18 cellular contexts compared by ENCODE assay signal in the genomic region with DNA sequence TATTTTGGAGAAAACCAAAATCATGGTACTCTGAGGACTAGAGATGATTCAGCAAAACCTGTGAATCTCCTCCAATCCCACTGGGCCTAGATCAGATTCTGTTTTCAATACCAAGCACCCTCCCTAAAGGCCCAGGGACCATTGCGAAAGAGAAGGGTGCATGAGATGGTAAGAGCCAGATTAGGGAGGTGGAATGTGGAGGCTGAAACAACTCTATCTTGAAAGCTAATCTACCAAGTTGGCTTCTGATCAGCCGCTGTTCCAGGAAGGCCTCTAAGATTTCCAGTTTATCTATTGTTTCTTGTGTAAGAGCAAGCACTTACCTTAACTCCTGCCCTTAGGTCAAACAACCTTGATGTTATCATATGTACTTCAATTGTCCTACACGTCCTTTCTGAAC.
A peak's percentile ranks its signal among the peaks of the same experiment; 100 is the strongest.
DNase-seq lines count a peak whose midpoint lies in the region; ATAC-seq, FAIRE-seq and TF ChIP-seq lines count a peak whose summit lies in the region.
"Had no signal": no experiment of that assay in that cellular context is flagged by ENCODE, and none has a peak within 500 bp of the region (broad histone marks: within the 10 kb centered on the region; RNA-seq: fewer than 3 reads in every experiment).

No MANE protein-coding gene starts in this region.

- H2AK5ac ChIP-seq in IMR-90 (ENCODE audit: low read depth, low read length): peak overlapping the region; percentile 74

- no peak overlapping the region for H4K91ac ChIP-seq in IMR-90 (ENCODE audit: insufficient read depth, low read depth, low read length)

- no peak overlapping the region for H2BK20ac ChIP-seq in IMR-90 (ENCODE audit: low read depth, low read length)

- no peak overlapping the region for H3K56ac ChIP-seq in IMR-90 (ENCODE audit: extremely low read depth, insufficient read depth, low read length)

- H4K20me1 ChIP-seq in IMR-90 (ENCODE audit: insufficient read depth, low read length) (no peaks in the 10 kb centered on the region), astrocyte (ENCODE audit: insufficient read depth, low read length) (no peaks in the 10 kb centered on the region)

- no peak overlapping the region; the same call in 1 of the 2 replicates for H3K18ac ChIP-seq in IMR-90 (ENCODE audit: low read depth, low read length)

- BruUV-seq in Caco-2 (replicated peaks; lab: Mats Ljungman, UMichigan) (no TSS peak), IMR-90 (replicated peaks; lab: Mats Ljungman, UMichigan) (no TSS peak)

- H3K23ac ChIP-seq in IMR-90 (ENCODE audit: low read depth, low read length): no peak overlapping the region

- POLR2A ChIA-PET in Caco-2 (lab: Charles Lee) (no interaction called here), IMR-90 (lab: Charles Lee; ENCODE audit: unreplicated experiment) (no interaction called here)

- H3K4ac ChIP-seq in IMR-90 (ENCODE audit: low read depth, low read length): 0 out of 2 replicates have a peak overlapping the region, but pooled peaks have one; percentile 15

- peak; percentile 5 for FAIRE-seq in astrocyte (lab: Jason Lieb, UNC)
- FAIRE-seq: A204.1, D721Med, H54 had no signal

- dilution Hi-C loops in IMR-90 (cut with HindIII; ENCODE audit: low sequenced_read_pairs, unreplicated experiment): no loop called here

- H4K8ac ChIP-seq in IMR-90 (ENCODE audit: low read depth in 2 of 2, low read length in 2 of 2): no peak overlapping the region

- H3K9me3 Mint-ChIP-seq in Caco-2 (ENCODE audit: unreplicated experiment) (no peaks in the 10 kb centered on the region), astrocyte (ENCODE audit: unreplicated experiment) (no peaks in the 10 kb centered on the region)

- H3K4me1 Mint-ChIP-seq in Caco-2 (ENCODE audit: low read depth, unreplicated experiment) (peaks cover 10% of the 10 kb centered on the region), astrocyte (ENCODE audit: low read depth, unreplicated experiment) (peaks cover 5% of the 10 kb centered on the region)
- H3K4me1 Mint-ChIP-seq: CD4-positive, alpha-beta memory T cell had no signal

- TF ChIP-seq CTCF in Caco-2 (IDR thresholded peaks at IDR 0.05; ENCODE audit: insufficient read depth in 1 of 2, low read depth in 1 of 2, low read length in 1 of 2, severe bottlenecking in 1 of 2, unreplicated experiment in 1 of 2): no peak
- no peak for TF ChIP-seq CTCF in IMR-90 (conservative IDR thresholded peaks at IDR 0.05; ENCODE audit: low read depth, low read length)
- TF ChIP-seq CTCF in astrocyte (IDR thresholded peaks at IDR 0.05; ENCODE audit: insufficient read depth, low read depth, low read length): no peak
- no peak for TF ChIP-seq CTCF in coronary artery (IDR thresholded peaks at IDR 0.05)

- no peak overlapping the region for H2BK120ac ChIP-seq in IMR-90 (ENCODE audit: low read depth, low read length)

- no peak overlapping the region for H3K27ac ChIP-seq in IMR-90 (ENCODE audit: insufficient read depth, low read length)
- no peak overlapping the region for H3K27ac ChIP-seq in astrocyte (ENCODE audit: low read depth, low read length)
- H3K27ac ChIP-seq in coronary artery: no peak overlapping the region
- H3K27ac ChIP-seq: C4-2B had no signal

- no peaks in the 10 kb centered on the region for H3K79me1 ChIP-seq in IMR-90 (ENCODE audit: low read depth in 1 of 2, low read length in 2 of 2)

- H3K36me3 ChIP-seq in Caco-2 (ENCODE audit: control insufficient read depth, insufficient read depth, low read length) (no peaks in the 10 kb centered on the region), IMR-90 (ENCODE audit: control insufficient read depth, insufficient read depth, low read length) (no peaks in the 10 kb centered on the region), astrocyte (ENCODE audit: insufficient read depth, low read length) (no peaks in the 10 kb centered on the region)
- H3K36me3 ChIP-seq: BE2C had no signal

- H3K14ac ChIP-seq in IMR-90 (replicated peaks; ENCODE audit: low read depth, low read length): no peak overlapping the region

- TF ChIP-seq RAD21 in IMR-90 (IDR thresholded peaks at IDR 0.05; ENCODE audit: low read length): no peak

- no peak overlapping the region for H2AK9ac ChIP-seq in IMR-90 (replicated peaks; ENCODE audit: low read depth, low read length, poor library complexity)

- H2AFZ ChIP-seq in IMR-90 (replicated peaks; ENCODE audit: low read length, poor library complexity): no peak overlapping the region
- no peak overlapping the region for H2AFZ ChIP-seq in astrocyte (ENCODE audit: low read depth, low read length)

- TF ChIP-seq POLR2A in IMR-90 (IDR thresholded peaks at IDR 0.05; ENCODE audit: low read depth, low read length): no peak

- H3K4me1 ChIP-seq in Caco-2 (peaks cover 5% of the 10 kb centered on the region; the same call in 1 of the 2 replicates), IMR-90 (ENCODE audit: control insufficient read depth, insufficient read depth, low read length) (peaks cover 4% of the 10 kb centered on the region; the same call in 1 of the 2 replicates), astrocyte (ENCODE audit: insufficient read depth, low read length) (no peaks in the 10 kb centered on the region)
- H3K4me1 ChIP-seq: BE2C had no signal

- ATAC-seq in IMR-90 (ENCODE audit: low read depth): no peak
- no peak for ATAC-seq in HG03025 (IDR thresholded peaks at IDR 0.05; ENCODE audit: low FRiP score, unreplicated experiment)
- ATAC-seq: HCT116 had no signal

- no peak overlapping the region for H3K4me3 ChIP-seq in Caco-2 (ENCODE audit: low read depth, low read length)
- no peak overlapping the region for H3K4me3 ChIP-seq in IMR-90 (ENCODE audit: insufficient read depth, low read depth, low read length)
- H3K4me3 ChIP-seq in astrocyte (ENCODE audit: insufficient read depth, low read depth, low read length): no peak overlapping the region
- H3K4me3 ChIP-seq in coronary artery: no peak overlapping the region

- in situ Hi-C loops in IMR-90 (cut with MboI; ENCODE audit: low sequenced_read_pairs): no loop called here

- H3K4me2 ChIP-seq in IMR-90 (ENCODE audit: low read depth, low read length) (no peak overlapping the region), astrocyte (ENCODE audit: low read length) (no peak overlapping the region)

- no peak overlapping the region for H3K27ac Mint-ChIP-seq in Caco-2 (ENCODE audit: unreplicated experiment)
- H3K27ac Mint-ChIP-seq in astrocyte (ENCODE audit: unreplicated experiment): no peak overlapping the region
- H3K27ac Mint-ChIP-seq: CD4-positive, alpha-beta memory T cell had no signal

- peak overlapping the region; percentile 74; the same call in 1 of the 3 replicates for H2BK15ac ChIP-seq in IMR-90 (ENCODE audit: low read depth, low read length)

- H3K9me3 ChIP-seq in Caco-2: no peaks in the 10 kb centered on the region
- H3K9me3 ChIP-seq in IMR-90 (ENCODE audit: control insufficient read depth, insufficient read depth, low read length): no peaks in the 10 kb centered on the region
- H3K9me3 ChIP-seq in astrocyte (ENCODE audit: insufficient read depth, low read depth, low read length): no peaks in the 10 kb centered on the region
- H3K9me3 ChIP-seq: BE2C had no signal

- H3K9ac ChIP-seq in IMR-90 (ENCODE audit: low read depth, low read length): no peak overlapping the region
- H3K9ac ChIP-seq in astrocyte (ENCODE audit: low read length): no peak overlapping the region

- intact Hi-C loops in Caco-2 (cut with micrococcal nuclease; ENCODE audit: unreplicated experiment) (no loop called here), IMR-90 (cut with micrococcal nuclease) (no loop called here)

- H3K27me3 Mint-ChIP-seq in Caco-2 (ENCODE audit: insufficient read depth, unreplicated experiment) (no peaks in the 10 kb centered on the region), astrocyte (ENCODE audit: low read depth, unreplicated experiment) (peaks cover 18% of the 10 kb centered on the region)
- H3K27me3 Mint-ChIP-seq: CD4-positive, alpha-beta memory T cell had no signal

- H3K36me3 Mint-ChIP-seq in Caco-2 (ENCODE audit: insufficient read depth, unreplicated experiment) (no peaks in the 10 kb centered on the region), astrocyte (ENCODE audit: low read depth, unreplicated experiment) (no peaks in the 10 kb centered on the region)
- H3K36me3 Mint-ChIP-seq: CD4-positive, alpha-beta memory T cell had no signal

- CTCF ChIA-PET in Caco-2 (lab: Charles Lee) (interaction anchor here (0.6 kb wide), 1 partner anchor 382 kb away, joined by 4 read pairs; no protein-coding TSS in a partner anchor), IMR-90 (lab: Yijun Ruan, JAX) (interaction anchor here (0.6 kb wide), 1 partner anchor 394 kb away, joined by 3 read pairs; no protein-coding TSS in a partner anchor)

- WGBS in IMR-90 (ENCODE audit: extremely low coverage in 2 of 2, insufficient read length in 1 of 2), 2 experiments: no CpG with 5 or more reads among the region's 3 CpGs

- no peaks in the 10 kb centered on the region for H3K9me1 ChIP-seq in IMR-90 (ENCODE audit: insufficient read depth, low read length)

- H3K79me2 ChIP-seq in astrocyte (ENCODE audit: insufficient read depth, low read length): no peaks in the 10 kb centered on the region

- no peak overlapping the region; the same call in 1 of the 2 replicates for H4K5ac ChIP-seq in IMR-90 (ENCODE audit: low read depth, low read length)

- H3K4me3 Mint-ChIP-seq in Caco-2 (ENCODE audit: unreplicated experiment): no peak overlapping the region
- no peak overlapping the region for H3K4me3 Mint-ChIP-seq in astrocyte (ENCODE audit: unreplicated experiment)

- H3K27me3 ChIP-seq in Caco-2 (replicated peaks; ENCODE audit: control insufficient read depth, insufficient read depth, low read length) (no peaks in the 10 kb centered on the region), IMR-90 (ENCODE audit: control insufficient read depth, insufficient read depth, low read length) (no peaks in the 10 kb centered on the region), astrocyte (ENCODE audit: insufficient read depth, low read length) (no peaks in the 10 kb centered on the region)
- H3K27me3 ChIP-seq: BE2C had no signal

- no peak overlapping the region for H2BK5ac ChIP-seq in IMR-90 (ENCODE audit: low read depth, low read length, poor library complexity, severe bottlenecking)

- DNase-seq in Caco-2 (peak; percentile 30 to 51), IMR-90 (no peak), astrocyte (ENCODE audit: low read depth) (no peak), islet precursor cell (peak; percentile 93), NCI-H1048 (lab: John Stamatoyannopoulos, UW) (no peak), SHP77 treated with DMSO at 0.1 percent for 48 hours (lab: John Stamatoyannopoulos, UW) (no peak), coronary artery (ENCODE audit: low spot score) (no peak)
- DNase-seq: BE2C; CD4-positive, alpha-beta memory T cell; DMS153; DND-41; GF-D8 had no signal

TF ChIP-seq in IMR-90, 13 proteins besides CTCF, POLR2A, EP300 and RAD21:
- TF ChIP-seq RCOR1 (IDR thresholded peaks at IDR 0.05; ENCODE audit: insufficient replicate concordance, low read length) (no peak), CEBPB (IDR thresholded peaks at IDR 0.05; ENCODE audit: low read depth, low read length) (peak; percentile 33; the same call in 1 of the 2 replicates)

Comparison
In these comparisons a context has a peak if more than half of its experiments do, and no peak if none do; other contexts are left out.
1. DNase-seq: peak in Caco-2 (2 of 2) and islet precursor cell (single experiment); none in IMR-90 (single experiment), astrocyte (single experiment), NCI-H1048 (single experiment), SHP77 treated with DMSO at 0.1 percent for 48 hours (single experiment) and coronary artery (single experiment).